In genomic region chr7:28725045-28725630, GRCh38 we compare ENCODE assay signal across 19 cellular contexts.
"Had no signal": no experiment of that assay in that cellular context is flagged by ENCODE, and none has a peak within 500 bp of the region (broad histone marks: within the 10 kb centered on the region; RNA-seq: fewer than 3 reads in every experiment).

No MANE protein-coding gene starts in this region.

- H3K4me3 ChIP-seq: colonic mucosa, gastrocnemius medialis, lung, mucosa of descending colon, sigmoid colon, testis had no signal

- FAIRE-seq: astrocyte, urothelium cell line had no signal

- H3K9me3 ChIP-seq: colonic mucosa, gastrocnemius medialis, mucosa of descending colon, sigmoid colon, testis had no signal

- H3K27me3 ChIP-seq: colonic mucosa, gastrocnemius medialis, sigmoid colon, testis had no signal

- H3K36me3 ChIP-seq: colonic mucosa, gastrocnemius medialis, sigmoid colon had no signal

- H3K4me1 ChIP-seq: colonic mucosa, testis had no signal

- ATAC-seq: activated CD8-positive, alpha-beta T cell treated with anti-CD3 and anti-CD28 coated beads for 36 hours; activated naive CD8-positive, alpha-beta T cell treated with anti-CD3 and anti-CD28 coated beads, Interleukin-2, amount 50 U/mL, for 24 hours; mucosa of descending colon; natural killer cell had no signal

- H3K27ac ChIP-seq: colonic mucosa, gastrocnemius medialis, testis had no signal

- DNase-seq: activated CD4-positive, alpha-beta T cell treated with anti-CD3 and anti-CD28 coated beads for 4 hours; activated CD8-positive, alpha-beta memory T cell treated with anti-CD3 and anti-CD28 coated beads, Interleukin-2, amount 50 U/mL, for 4 hours; activated CD8-positive, alpha-beta T cell treated with anti-CD3 and anti-CD28 coated beads for 36 hours; activated naive CD4-positive, alpha-beta T cell treated with Interleukin-2 at 50 U/mL for 16 hours; activated naive CD8-positive, alpha-beta T cell treated with anti-CD3 and anti-CD28 coated beads, Interleukin-2, amount 50 U/mL, for 24 hours; caudate nucleus; colonic mucosa; effector CD8-positive, alpha-beta T cell; gastrocnemius medialis; kidney; mucosa of descending colon; natural killer cell; sigmoid colon; stimulated activated CD4-positive, alpha-beta T cell treated with anti-CD3 and anti-CD28 coated beads, Interleukin-2, amount 100 ng/mL, for 48 hours; stimulated activated naive CD4-positive, alpha-beta T cell treated with Interleukin-2 at 50 U/mL for 16 hours; testis had no signal
